9 cellular contexts compared by ENCODE assay signal in genomic region chr17:4304417-4305027, GRCh38. TPM values are rescaled to one million over a fixed set of nuclear protein-coding genes. Genes with fewer than 3 reads are reported as not detected.
A peak's percentile ranks its signal among the peaks of the same experiment; 100 is the strongest.
DNase-seq lines count a peak whose midpoint lies in the region; ATAC-seq, FAIRE-seq and TF ChIP-seq lines count a peak whose summit lies in the region.
"Had no signal": no experiment of that assay in that cellular context is flagged by ENCODE, and none has a peak within 500 bp of the region (broad histone marks: within the 10 kb centered on the region; RNA-seq: fewer than 3 reads in every experiment).

No MANE protein-coding gene starts in this region.

- ATAC-seq in RWPE2 (ENCODE audit: low read depth) (peak; percentile 67; the same call in 2 of the 3 replicates), GM21825 (IDR thresholded peaks at IDR 0.05; ENCODE audit: unreplicated experiment) (no peak), HG03521 (IDR thresholded peaks at IDR 0.05; ENCODE audit: unreplicated experiment) (no peak)
- ATAC-seq in activated naive CD8-positive, alpha-beta T cell treated with anti-CD3 and anti-CD28 coated beads, Interleukin-2, amount 50 U/mL, for 24 hours = peak; percentile 75

- no peaks in the 10 kb centered on the region for H3K9me3 Mint-ChIP-seq in activated naive CD8-positive, alpha-beta T cell treated with anti-CD3 and anti-CD28 coated beads, Interleukin-2, amount 50 U/mL, for 24 hours
- H3K9me3 Mint-ChIP-seq: stimulated activated naive CD8-positive, alpha-beta T cell treated with anti-CD3 and anti-CD28 coated beads, Interleukin-15, Interleukin-2, amounts not matched to agents 100 ng/mL and 50 ng/mL, for 24 hours had no signal

- TF ChIP-seq CTCF in RWPE2 (IDR thresholded peaks at IDR 0.05; ENCODE audit: poor library complexity, severe bottlenecking) = peak; percentile 92
- TF ChIP-seq CTCF in right atrium auricular region (IDR thresholded peaks at IDR 0.05) = peak; percentile 50 to 74

- no peaks in the 10 kb centered on the region for H3K9me3 ChIP-seq in RWPE2 (ENCODE audit: severe bottlenecking)
- no peaks in the 10 kb centered on the region for H3K9me3 ChIP-seq in right atrium auricular region

- H3K4me3 ChIP-seq in RWPE2 (ENCODE audit: severe bottlenecking) (no peak overlapping the region), right atrium auricular region (no peak overlapping the region)

- H3K4me1 Mint-ChIP-seq in activated naive CD8-positive, alpha-beta T cell treated with anti-CD3 and anti-CD28 coated beads, Interleukin-2, amount 50 U/mL, for 24 hours = peaks cover 9% of the 10 kb centered on the region

- FAIRE-seq in HTR-8/SVneo (lab: Jason Lieb, UNC) = no peak

- H3K4me1 ChIP-seq in RWPE2 (ENCODE audit: insufficient read depth, poor library complexity, severe bottlenecking) (no peaks in the 10 kb centered on the region), right atrium auricular region (peaks cover 0 to 18% of the 10 kb centered on the region in 2 donors)

- DNase-seq in COLO668 (lab: John Stamatoyannopoulos, UW; ENCODE audit: unreplicated experiment) = peak; percentile 14
- peak; percentile 67 for DNase-seq in HTR-8/SVneo (ENCODE audit: insufficient read length, low spot score)
- no peak for DNase-seq in RWPE2 (ENCODE audit: low spot score)
- peak; percentile 61 for DNase-seq in activated naive CD8-positive, alpha-beta T cell treated with anti-CD3 and anti-CD28 coated beads, Interleukin-2, amount 50 U/mL, for 24 hours
- DNase-seq in right atrium auricular region (ENCODE audit: low spot score) = no peak
- peak; percentile 36 for DNase-seq in stimulated activated CD4-positive, alpha-beta T cell treated with anti-CD3 and anti-CD28 coated beads, Interleukin-12 subunit alpha, Interleukin-12 subunit beta, amount 100 ng/mL, for 4 hours

- H3K36me3 Mint-ChIP-seq in activated naive CD8-positive, alpha-beta T cell treated with anti-CD3 and anti-CD28 coated beads, Interleukin-2, amount 50 U/mL, for 24 hours (ENCODE audit: low read depth) = peaks cover 11% of the 10 kb centered on the region

- no peaks in the 10 kb centered on the region for H3K27me3 Mint-ChIP-seq in activated naive CD8-positive, alpha-beta T cell treated with anti-CD3 and anti-CD28 coated beads, Interleukin-2, amount 50 U/mL, for 24 hours
- H3K27me3 Mint-ChIP-seq: stimulated activated naive CD8-positive, alpha-beta T cell treated with anti-CD3 and anti-CD28 coated beads, Interleukin-15, Interleukin-2, amounts not matched to agents 100 ng/mL and 50 ng/mL, for 24 hours had no signal

- no peaks in the 10 kb centered on the region for H3K27me3 ChIP-seq in RWPE2 (ENCODE audit: insufficient read depth, poor library complexity, severe bottlenecking)
- H3K27me3 ChIP-seq in right atrium auricular region = no peaks in the 10 kb centered on the region

- peaks cover 49% of the 10 kb centered on the region for H3K36me3 ChIP-seq in RWPE2 (ENCODE audit: low read depth)
- H3K36me3 ChIP-seq in right atrium auricular region = peaks cover 20% of the 10 kb centered on the region

- no peak overlapping the region for H3K4me3 Mint-ChIP-seq in activated naive CD8-positive, alpha-beta T cell treated with anti-CD3 and anti-CD28 coated beads, Interleukin-2, amount 50 U/mL, for 24 hours
- H3K4me3 Mint-ChIP-seq: stimulated activated naive CD8-positive, alpha-beta T cell treated with anti-CD3 and anti-CD28 coated beads, Interleukin-15, Interleukin-2, amounts not matched to agents 100 ng/mL and 50 ng/mL, for 24 hours had no signal

- H3K27ac ChIP-seq in RWPE2 (ENCODE audit: poor library complexity, severe bottlenecking) (no peak overlapping the region), right atrium auricular region (no peak overlapping the region)

- no peak overlapping the region for H3K27ac Mint-ChIP-seq in activated naive CD8-positive, alpha-beta T cell treated with anti-CD3 and anti-CD28 coated beads, Interleukin-2, amount 50 U/mL, for 24 hours
- H3K27ac Mint-ChIP-seq: stimulated activated naive CD8-positive, alpha-beta T cell treated with anti-CD3 and anti-CD28 coated beads, Interleukin-15, Interleukin-2, amounts not matched to agents 100 ng/mL and 50 ng/mL, for 24 hours had no signal

RNA-seq across cellular contexts. Expression of gene ANKFY1, which starts 40.7 kb away (rescaled TPM):
- 10 to 100 TPM; 13.9 to 16.7 TPM for total RNA-seq in right atrium auricular region

Comparison
In these comparisons a context has a peak if more than half of its experiments do, and no peak if none do; other contexts are left out.
1. DNase-seq: peak in COLO668 (single experiment), HTR-8/SVneo (single experiment), activated naive CD8-positive, alpha-beta T cell treated with anti-CD3 and anti-CD28 coated beads, Interleukin-2, amount 50 U/mL, for 24 hours (single experiment) and stimulated activated CD4-positive, alpha-beta T cell treated with anti-CD3 and anti-CD28 coated beads, Interleukin-12 subunit alpha, Interleukin-12 subunit beta, amount 100 ng/mL, for 4 hours (single experiment); none in RWPE2 (single experiment) and right atrium auricular region (single experiment).
2. ATAC-seq: peak in RWPE2 (single experiment) and activated naive CD8-positive, alpha-beta T cell treated with anti-CD3 and anti-CD28 coated beads, Interleukin-2, amount 50 U/mL, for 24 hours (single experiment); none in GM21825 (single experiment) and HG03521 (single experiment).